In the genomic region with DNA sequence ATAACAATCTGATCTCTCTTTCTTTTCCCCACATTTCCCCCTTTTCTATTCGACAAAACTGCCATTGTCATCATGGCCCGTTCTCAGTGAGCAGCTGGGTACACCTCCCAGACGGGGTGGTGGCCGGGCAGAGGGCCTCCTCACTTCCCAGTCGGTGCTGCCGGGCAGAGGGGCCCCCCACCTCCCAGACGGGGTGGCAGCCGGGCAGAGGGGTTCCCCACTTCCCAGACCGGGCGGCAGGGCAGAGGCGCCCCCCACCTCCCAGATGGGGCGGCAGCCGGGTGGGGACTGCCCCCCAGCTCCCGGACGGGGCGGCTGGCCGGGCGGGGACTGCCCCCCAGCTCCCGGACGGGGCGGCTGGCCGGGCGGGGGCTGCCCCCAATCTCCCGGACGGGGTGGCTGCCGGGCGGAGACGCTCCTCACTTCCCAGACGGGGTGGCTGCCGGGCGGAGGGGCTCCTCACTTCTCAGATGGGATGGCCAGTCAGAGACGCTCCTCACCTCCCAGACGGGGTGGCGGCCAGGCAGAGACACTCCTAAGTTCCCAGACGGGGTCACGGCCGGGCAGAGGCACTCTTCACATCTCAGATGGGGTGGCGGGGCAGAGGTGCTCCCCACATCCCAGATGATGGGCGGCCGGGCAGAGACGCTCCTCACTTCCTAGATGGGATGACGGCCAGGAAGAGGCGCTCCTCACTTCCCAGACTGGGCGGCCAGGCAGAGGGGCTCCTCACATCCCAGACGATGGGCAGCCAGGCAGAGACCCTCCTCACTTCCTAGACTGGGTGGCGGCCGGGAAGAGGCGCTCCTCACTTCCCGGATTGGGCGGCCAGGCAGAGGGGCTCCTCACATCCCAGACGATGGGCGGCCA, we compare ENCODE assay signal across 13 cellular contexts. TPM values are rescaled to one million over a fixed set of nuclear protein-coding genes. Genes with fewer than 3 reads are reported as not detected.
"Had no signal": no experiment of that assay in that cellular context is flagged by ENCODE, and none has a peak within 500 bp of the region (broad histone marks: within the 10 kb centered on the region; RNA-seq: fewer than 3 reads in every experiment).

No MANE protein-coding gene starts in this region.

RNA-seq across cellular contexts. Expression of gene GNA14, which starts 54.6 kb away (rescaled TPM):
- total RNA-seq: activated B cell treated with CpG ODN at 0.5 μM for 24 hours; activated CD4-positive, alpha-beta memory T cell treated with anti-CD3 and anti-CD28 coated beads for 36 hours; activated CD4-positive, alpha-beta memory T cell treated with anti-CD3 and anti-CD28 coated beads, Interleukin-2, amount 10 ng/mL, durations not matched to agents 7 days and 5 days; activated CD4-positive, alpha-beta T cell treated with anti-CD3 and anti-CD28 coated beads, Interleukin-2, amount 10 ng/mL, durations not matched to agents 24 days and 14 days; activated CD4-positive, alpha-beta T cell treated with anti-CD3 and anti-CD28 coated beads, Interleukin-2, amount 10 ng/mL, durations not matched to agents 7 days and 5 days; activated CD8-positive, alpha-beta memory T cell treated with anti-CD3 and anti-CD28 coated beads for 36 hours; activated CD8-positive, alpha-beta memory T cell treated with anti-CD3 and anti-CD28 coated beads, Interleukin-2, amount 10 ng/mL, durations not matched to agents 7 days and 5 days; activated CD8-positive, alpha-beta T cell treated with anti-CD3 and anti-CD28 coated beads for 36 hours; activated CD8-positive, alpha-beta T cell treated with anti-CD3 and anti-CD28 coated beads, Interleukin-2, amount 10 ng/mL, durations not matched to agents 7 days and 5 days; T-cell; T-helper 1 cell treated with Interleukin-12 subunit alpha and Interleukin-12 subunit beta and Interleukin-4 antibody, amounts not matched to agents 30 ng/mL and 1 ng/mL, for 36 hours; T-helper 17 cell; T-helper 2 cell treated with Interferon-gamma antibody and Interleukin-4, amounts not matched to agents 100 ng/mL and 5 ng/mL, for 36 hours had no signal
